ENCODE assay signal across 32 cellular contexts in the genomic region with DNA sequence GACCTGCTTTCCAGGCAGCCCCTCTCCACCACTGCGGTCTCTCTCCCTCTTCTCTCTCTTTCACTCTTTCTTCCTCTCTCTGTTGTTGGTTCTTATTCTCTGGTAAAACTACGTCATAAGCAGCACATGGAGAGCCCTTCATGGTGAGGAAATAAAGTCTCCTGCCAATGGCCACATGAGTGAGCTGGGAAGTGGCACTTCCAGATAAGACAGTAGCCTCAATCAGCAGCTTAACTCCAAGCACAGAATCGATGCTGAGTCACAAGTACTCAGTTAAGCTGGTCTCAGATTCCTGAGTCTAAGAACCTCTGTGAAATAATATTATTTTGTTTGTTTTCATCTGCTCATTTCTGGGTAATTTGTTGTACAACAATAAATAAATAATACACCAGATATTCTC.
"Had no signal": no experiment of that assay in that cellular context is flagged by ENCODE, and none has a peak within 500 bp of the region (broad histone marks: within the 10 kb centered on the region; RNA-seq: fewer than 3 reads in every experiment).

No MANE protein-coding gene starts in this region.

- H3K27ac Mint-ChIP-seq: activated B cell treated with CpG ODN at 0.5 μM for 24 hours; activated CD8-positive, alpha-beta T cell treated with anti-CD3 and anti-CD28 coated beads for 36 hours; activated naive CD4-positive, alpha-beta T cell treated with anti-CD3 and anti-CD28 coated beads, Interleukin-2, amount 50 U/mL, for 24 hours; activated naive CD8-positive, alpha-beta T cell treated with anti-CD3 and anti-CD28 coated beads, Interleukin-2, amount 10 ng/mL, durations not matched to agents 7 days and 5 days; activated T-helper 17 cell treated with anti-CD3 and anti-CD28 coated beads, Interleukin-2, amount 50 U/mL, for 72 hours; effector memory CD8-positive, alpha-beta T cell; T-helper 17 cell; T-helper 2 cell treated with Interferon-gamma antibody and Interleukin-4, amounts not matched to agents 5 μg/mL and 100 μg/mL, for 36 hours had no signal

- FAIRE-seq: colon had no signal

- H3K4me1 Mint-ChIP-seq: activated B cell treated with CpG ODN at 0.5 μM for 24 hours; activated naive CD4-positive, alpha-beta T cell treated with anti-CD3 and anti-CD28 coated beads, Interleukin-2, amount 50 U/mL, for 24 hours; activated naive CD8-positive, alpha-beta T cell treated with anti-CD3 and anti-CD28 coated beads, Interleukin-2, amount 10 ng/mL, durations not matched to agents 7 days and 5 days; activated T-helper 17 cell treated with anti-CD3 and anti-CD28 coated beads, Interleukin-2, amount 50 U/mL, for 72 hours; T-helper 17 cell had no signal

- H3K4me3 Mint-ChIP-seq: activated B cell treated with CpG ODN at 0.5 μM for 24 hours; activated CD8-positive, alpha-beta T cell treated with anti-CD3 and anti-CD28 coated beads for 36 hours; activated naive CD4-positive, alpha-beta T cell treated with anti-CD3 and anti-CD28 coated beads, Interleukin-2, amount 50 U/mL, for 24 hours; activated naive CD8-positive, alpha-beta T cell treated with anti-CD3 and anti-CD28 coated beads, Interleukin-2, amount 10 ng/mL, durations not matched to agents 7 days and 5 days; activated T-cell treated with anti-CD3 and anti-CD28 coated beads, Interleukin-2, amount 50 U/mL, for 4 hours; activated T-helper 17 cell treated with anti-CD3 and anti-CD28 coated beads, Interleukin-2, amount 50 U/mL, for 72 hours; effector memory CD8-positive, alpha-beta T cell; T-helper 17 cell; T-helper 2 cell treated with Interferon-gamma antibody and Interleukin-4, amounts not matched to agents 5 μg/mL and 100 μg/mL, for 36 hours had no signal

- H3K36me3 Mint-ChIP-seq: activated naive CD4-positive, alpha-beta T cell treated with anti-CD3 and anti-CD28 coated beads, Interleukin-2, amount 50 U/mL, for 24 hours; activated naive CD8-positive, alpha-beta T cell treated with anti-CD3 and anti-CD28 coated beads, Interleukin-2, amount 10 ng/mL, durations not matched to agents 7 days and 5 days had no signal

- DNase-seq: activated B cell treated with CpG ODN at 0.5 μM for 24 hours; activated CD4-positive, alpha-beta T cell treated with anti-CD3 and anti-CD28 coated beads for 48 hours; activated CD4-positive, alpha-beta T cell treated with anti-CD3 and anti-CD28 coated beads, Interleukin-2, amount 50 U/mL, for 1 hour; activated CD4-positive, alpha-beta T cell treated with anti-CD3 and anti-CD28 coated beads, Interleukin-2, amount 50 U/mL, for 48 hours; activated CD8-positive, alpha-beta memory T cell treated with anti-CD3 and anti-CD28 coated beads for 24 hours; activated CD8-positive, alpha-beta T cell treated with anti-CD3 and anti-CD28 coated beads for 36 hours; activated effector memory CD4-positive, alpha-beta T cell treated with Interleukin-2 at 50 U/mL for 16 hours; activated gamma-delta T cell treated with Interleukin-2 at 50 U/mL for 16 hours; activated naive CD4-positive, alpha-beta T cell treated with Interleukin-2 at 50 U/mL for 16 hours; activated naive CD8-positive, alpha-beta T cell treated with anti-CD3 and anti-CD28 coated beads, Interleukin-2, amount 10 ng/mL, durations not matched to agents 7 days and 5 days; activated T-cell treated with anti-CD3 and anti-CD28 coated beads, Interleukin-2, amount 50 U/mL, for 4 hours; amniotic stem cell; aorta; body of pancreas; caudate nucleus; cortex of kidney; dermis blood vessel endothelial cell; effector CD4-positive, alpha-beta T cell; effector memory CD8-positive, alpha-beta T cell; erythroblast; foreskin keratinocyte; T-helper 1 cell; T-helper 17 cell; T1000; WERI-Rb-1 had no signal

- H3K27me3 Mint-ChIP-seq: activated B cell treated with CpG ODN at 0.5 μM for 24 hours; activated CD8-positive, alpha-beta T cell treated with anti-CD3 and anti-CD28 coated beads for 36 hours; activated naive CD4-positive, alpha-beta T cell treated with anti-CD3 and anti-CD28 coated beads, Interleukin-2, amount 50 U/mL, for 24 hours; activated naive CD8-positive, alpha-beta T cell treated with anti-CD3 and anti-CD28 coated beads, Interleukin-2, amount 10 ng/mL, durations not matched to agents 7 days and 5 days; activated T-helper 17 cell treated with anti-CD3 and anti-CD28 coated beads, Interleukin-2, amount 50 U/mL, for 72 hours; effector memory CD8-positive, alpha-beta T cell; T-helper 17 cell had no signal

- H3K4me1 ChIP-seq: body of pancreas, esophagus muscularis mucosa, foreskin keratinocyte, gastroesophageal sphincter had no signal

- H3K27ac ChIP-seq: body of pancreas, esophagus muscularis mucosa, foreskin keratinocyte, gastroesophageal sphincter, WERI-Rb-1 had no signal

- H3K9me3 ChIP-seq: body of pancreas, esophagus muscularis mucosa, gastroesophageal sphincter had no signal

- H3K36me3 ChIP-seq: esophagus muscularis mucosa, gastroesophageal sphincter, WERI-Rb-1 had no signal

- H3K4me3 ChIP-seq: body of pancreas, esophagus muscularis mucosa, gastroesophageal sphincter had no signal

- ATAC-seq: activated CD4-positive, CD25-positive, alpha-beta regulatory T cell treated with anti-CD3 and anti-CD28 coated beads, Interleukin-2, amount 50 U/mL, for 24 hours; activated CD8-positive, alpha-beta T cell treated with anti-CD3 and anti-CD28 coated beads for 36 hours; activated T-cell treated with anti-CD3 and anti-CD28 coated beads, Interleukin-2, amount 50 U/mL, for 4 hours; activated T-helper 17 cell treated with anti-CD3 and anti-CD28 coated beads, Interleukin-2, amount 50 U/mL, for 72 hours; body of pancreas; effector memory CD8-positive, alpha-beta T cell; foreskin keratinocyte; gastroesophageal sphincter; T-helper 17 cell had no signal

- H3K27me3 ChIP-seq: body of pancreas, esophagus muscularis mucosa, foreskin keratinocyte, gastroesophageal sphincter had no signal
